ENCODE assay signal across 9 cellular contexts in the genomic region with DNA sequence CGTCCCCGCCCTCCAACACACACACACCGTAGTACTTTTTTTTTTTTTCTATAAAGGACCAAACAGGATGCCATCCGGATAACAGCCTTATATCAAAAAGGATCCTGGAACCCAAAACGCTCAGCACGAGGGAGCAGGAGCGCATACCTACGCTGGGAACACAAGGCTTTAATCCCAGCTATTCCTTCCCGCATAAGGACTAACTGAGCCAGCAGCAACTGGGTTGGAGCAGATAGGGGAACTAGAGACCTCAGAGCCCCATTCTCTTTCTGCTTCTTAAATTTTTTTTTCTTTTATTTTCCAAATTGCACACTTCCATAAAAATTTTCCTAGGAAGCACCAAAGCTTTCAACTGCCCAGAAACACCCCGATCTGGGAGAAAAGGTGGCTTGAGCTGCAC. TPM values are rescaled to one million over a fixed set of nuclear protein-coding genes. Genes with fewer than 3 reads are reported as not detected.
A peak's percentile ranks its signal among the peaks of the same experiment; 100 is the strongest.
DNase-seq lines count a peak whose midpoint lies in the region; ATAC-seq, FAIRE-seq and TF ChIP-seq lines count a peak whose summit lies in the region.
"Had no signal": no experiment of that assay in that cellular context is flagged by ENCODE, and none has a peak within 500 bp of the region (broad histone marks: within the 10 kb centered on the region; RNA-seq: fewer than 3 reads in every experiment).

No MANE protein-coding gene starts in this region.

- peaks cover 3 to 12% (median 10%) of the 10 kb centered on the region in 5 donors for H3K9me3 Mint-ChIP-seq in CD8-positive, alpha-beta memory T cell
- no peaks in the 10 kb centered on the region for H3K9me3 Mint-ChIP-seq in endothelial cell (ENCODE audit: unreplicated experiment)

- peaks cover 14% of the 10 kb centered on the region for H3K4me1 ChIP-seq in CD8-positive, alpha-beta memory T cell (ENCODE audit: insufficient read depth, low read length)
- H3K4me1 ChIP-seq in OCI-LY1 (ENCODE audit: insufficient read depth, low read length, severe bottlenecking) (peaks cover 23% of the 10 kb centered on the region), pancreas (peaks cover 0 to 4% (median 0%) of the 10 kb centered on the region in 3 donors), body of pancreas (peaks cover 16% of the 10 kb centered on the region)

- H3K36me3 ChIP-seq in CD8-positive, alpha-beta memory T cell (ENCODE audit: insufficient read depth, low read length): no peaks in the 10 kb centered on the region
- H3K36me3 ChIP-seq in OCI-LY1 (ENCODE audit: insufficient read depth, low read length): no peaks in the 10 kb centered on the region
- H3K36me3 ChIP-seq in pancreas: no peaks in the 10 kb centered on the region
- H3K36me3 ChIP-seq in body of pancreas (replicated peaks in 1 of 2; ENCODE audit: insufficient read depth in 1 of 2, low read depth in 2 of 2): no peaks in the 10 kb centered on the region

- no peak for TF ChIP-seq CTCF in OCI-LY1 (IDR thresholded peaks at IDR 0.05; ENCODE audit: low read length)
- no peak for TF ChIP-seq CTCF in endothelial cell (IDR thresholded peaks at IDR 0.05; ENCODE audit: unreplicated experiment)
- TF ChIP-seq CTCF in pancreas (IDR thresholded peaks at IDR 0.05): no peak
- TF ChIP-seq CTCF in body of pancreas (IDR thresholded peaks at IDR 0.05): no peak

- H3K4me2 ChIP-seq in OCI-LY1 (ENCODE audit: low read length): peak overlapping the region; percentile 71

- no peaks in the 10 kb centered on the region for H3K9me2 ChIP-seq in OCI-LY1 (ENCODE audit: low read depth, low read length)

- CTCF ChIA-PET in CD8-positive, alpha-beta memory T cell (lab: Charles Lee): interaction anchor here (1.1 to 3.1 kb wide), 4 partner anchors 11 to 50 kb away, joined by 3 to 20 read pairs (median 4); a partner anchor contains a TSS

- H3F3A ChIP-seq in OCI-LY1 (ENCODE audit: insufficient read depth, low read length): no peaks in the 10 kb centered on the region

- peaks cover 3 to 17% (median 4%) of the 10 kb centered on the region in 3 donors for H3K36me3 Mint-ChIP-seq in CD8-positive, alpha-beta memory T cell
- H3K36me3 Mint-ChIP-seq in endothelial cell (ENCODE audit: low read depth, unreplicated experiment): peaks cover 14% of the 10 kb centered on the region

- ATAC-seq in pancreas: no peak
- ATAC-seq in body of pancreas: no peak
- no peak for ATAC-seq in GM19397 (IDR thresholded peaks at IDR 0.05; ENCODE audit: unreplicated experiment)

- intact Hi-C loops in pancreas (cut with DNase I) (no loop called here), body of pancreas (cut with DNase I) (no loop called here)

- no peaks in the 10 kb centered on the region for H3K27me3 Mint-ChIP-seq in CD8-positive, alpha-beta memory T cell
- H3K27me3 Mint-ChIP-seq in endothelial cell (ENCODE audit: unreplicated experiment): peaks cover 17% of the 10 kb centered on the region

- no peak for FAIRE-seq in pancreas (lab: Jason Lieb, UNC)
- FAIRE-seq: islet of Langerhans had no signal

- peak overlapping the region in 7 of 8 donors; percentile 50 to 89 (median 68) for H3K27ac Mint-ChIP-seq in CD8-positive, alpha-beta memory T cell
- H3K27ac Mint-ChIP-seq in endothelial cell (ENCODE audit: unreplicated experiment): no peak overlapping the region

- H3K4me3 ChIP-seq in CD8-positive, alpha-beta memory T cell (ENCODE audit: low read length): peak overlapping the region; percentile 64
- H3K4me3 ChIP-seq in OCI-LY1 (ENCODE audit: low read depth, low read length, poor library complexity, severe bottlenecking) (peak overlapping the region; percentile 78), pancreas (peak overlapping the region; percentile 66 to 85 (median 70)), body of pancreas (peak overlapping the region in 1 of 2 donors; percentile 86)

- H3K4me3 Mint-ChIP-seq in CD8-positive, alpha-beta memory T cell: peak overlapping the region; percentile 85 to 91 (median 86)
- H3K4me3 Mint-ChIP-seq in endothelial cell (ENCODE audit: unreplicated experiment): peak overlapping the region; percentile 77

- H3K27me3 ChIP-seq in CD8-positive, alpha-beta memory T cell (ENCODE audit: insufficient read depth, low read length, poor library complexity, severe bottlenecking): no peaks in the 10 kb centered on the region
- no peaks in the 10 kb centered on the region for H3K27me3 ChIP-seq in OCI-LY1 (ENCODE audit: insufficient read depth, low read length)
- H3K27me3 ChIP-seq in pancreas: no peaks in the 10 kb centered on the region
- no peaks in the 10 kb centered on the region for H3K27me3 ChIP-seq in body of pancreas

- H3K9me3 ChIP-seq in CD8-positive, alpha-beta memory T cell (ENCODE audit: low read length): no peaks in the 10 kb centered on the region
- H3K9me3 ChIP-seq in OCI-LY1 (ENCODE audit: low read length) (peaks cover 6% of the 10 kb centered on the region; the same call in 1 of the 2 replicates), pancreas (no peaks in the 10 kb centered on the region), body of pancreas (no peaks in the 10 kb centered on the region)

- H3K79me2 ChIP-seq in OCI-LY1 (ENCODE audit: insufficient read depth, low read length): peaks cover 12% of the 10 kb centered on the region

- H4K20me1 ChIP-seq in OCI-LY1 (ENCODE audit: insufficient read depth, low read length): no peaks in the 10 kb centered on the region

- peak overlapping the region; percentile 82 for H3K9ac ChIP-seq in OCI-LY1 (ENCODE audit: low read length)

- H3K27ac ChIP-seq in CD8-positive, alpha-beta memory T cell (ENCODE audit: low read depth, low read length): peak overlapping the region; percentile 65
- H3K27ac ChIP-seq in OCI-LY1 (ENCODE audit: low read depth, low read length, poor library complexity, severe bottlenecking) (peak overlapping the region; percentile 47), pancreas (peak overlapping the region in 1 of 4 donors; percentile 22), body of pancreas (peak overlapping the region in 2 of 4 donors; percentile 22 to 47)

- WGBS in pancreas, 2 donors: 39 to 54% methylated on average over 10 of the region's 10 CpGs
- 31 to 43% methylated on average over 10 of the region's 10 CpGs for WGBS in body of pancreas, 2 donors

- POLR2A ChIA-PET in CD8-positive, alpha-beta memory T cell (lab: Charles Lee): interaction anchor here (0.8 to 2.3 kb wide), 6 partner anchors 15 to 49 kb away, joined by 3 to 25 read pairs (median 6); a partner anchor contains a TSS

- no peak for TF ChIP-seq POLR2A in body of pancreas (IDR thresholded peaks at IDR 0.05)

- peaks cover 14 to 44% (median 26%) of the 10 kb centered on the region in 3 donors for H3K4me1 Mint-ChIP-seq in CD8-positive, alpha-beta memory T cell
- peaks cover 2% of the 10 kb centered on the region for H3K4me1 Mint-ChIP-seq in endothelial cell (ENCODE audit: unreplicated experiment)

- DNase-seq in CD8-positive, alpha-beta memory T cell: no peak
- DNase-seq in endothelial cell (ENCODE audit: low spot score) (no peak), pancreas (no peak), NCI-H2107 (lab: John Stamatoyannopoulos, UW) (no peak), NCI-H510A (lab: John Stamatoyannopoulos, UW) (no peak), body of pancreas (no peak)

- H2AFZ ChIP-seq in OCI-LY1 (ENCODE audit: low read length): no peak overlapping the region

RNA-seq across cellular contexts. Expression of a gene that starts 1.3 kb away (rescaled TPM):
- 10 to 100 TPM; 12.7 to 16.2 TPM for total RNA-seq in CD8-positive, alpha-beta memory T cell
- 33.2 TPM for polyA plus RNA-seq in CD8-positive, alpha-beta memory T cell
- total RNA-seq in endothelial cell (ENCODE audit: unreplicated experiment) (2.8 TPM), pancreas (10 to 100 TPM in 1 of 6 donors, 1 to 10 TPM in 5; 2.5 to 14.6 (median 4.2) TPM), body of pancreas (1 to 10 TPM; 3.6 to 7.8 TPM)
- polyA plus RNA-seq in pancreas: 1 to 10 TPM; 1.7 to 1.8 TPM

RNA-seq across cellular contexts. Expression of a gene that starts 49.3 kb away (rescaled TPM):
- total RNA-seq in CD8-positive, alpha-beta memory T cell: 10 to 100 TPM; 14.8 to 16.0 TPM
- 7.1 TPM for polyA plus RNA-seq in CD8-positive, alpha-beta memory T cell
- total RNA-seq in endothelial cell (ENCODE audit: unreplicated experiment): 15.3 TPM
- total RNA-seq in pancreas: 1 to 10 TPM; 3.8 to 8.7 (median 6.2) TPM
- 1 to 10 TPM; 2.9 to 8.2 TPM for polyA plus RNA-seq in pancreas
- total RNA-seq in body of pancreas: 10 to 100 TPM in 1 of 2 donors, 1 to 10 TPM in 1; 9.1 to 10.9 TPM

RNA-seq across cellular contexts. Expression of a gene that starts 49.7 kb away (rescaled TPM):
- total RNA-seq in CD8-positive, alpha-beta memory T cell: 10 to 100 TPM; 66.4 to 73.2 TPM
- polyA plus RNA-seq in CD8-positive, alpha-beta memory T cell: 19.5 TPM
- total RNA-seq in endothelial cell (ENCODE audit: unreplicated experiment): 42.9 TPM
- total RNA-seq in pancreas: 10 to 100 TPM in 5 of 6 donors, 1 to 10 TPM in 1; 7.9 to 16.4 (median 13.3) TPM
- polyA plus RNA-seq in pancreas: 10 to 100 TPM in 1 of 2 donors, 1 to 10 TPM in 1; 8.3 to 15.3 TPM
- 10 to 100 TPM; 16.9 to 38.9 TPM for total RNA-seq in body of pancreas
